ENCODE assay signal across 8 cellular contexts in genomic region chr2:96485751-96486643, GRCh38. TPM values are rescaled to one million over a fixed set of nuclear protein-coding genes. Genes with fewer than 3 reads are reported as not detected.
A peak's percentile ranks its signal among the peaks of the same experiment; 100 is the strongest.
DNase-seq lines count a peak whose midpoint lies in the region; ATAC-seq and TF ChIP-seq lines count a peak whose summit lies in the region.

No MANE protein-coding gene starts in this region.

- H3K9me3 ChIP-seq in RWPE2 (ENCODE audit: severe bottlenecking) (no peaks in the 10 kb centered on the region), uterus (no peaks in the 10 kb centered on the region)

- intact Hi-C loops in cardiac septum (cut with DNase I) (no loop called here), uterus (cut with DNase I; ENCODE audit: low total_unique reads) (no loop called here)

- DNase-seq in AG20443 (ENCODE audit: low spot score), result peak; percentile 87
- no peak for DNase-seq in RWPE2 (ENCODE audit: low spot score)
- peak; percentile 83 for DNase-seq in activated naive CD4-positive, alpha-beta T cell treated with anti-CD3 and anti-CD28 coated beads, Interleukin-2, amount 50 U/mL, for 16 hours
- DNase-seq in cardiac septum (ENCODE audit: low spot score), result peak; percentile 87
- DNase-seq in renal cortical epithelial cell (ENCODE audit: low read depth), result peak; percentile 96
- DNase-seq in uterus, result peak; percentile 59 to 75

- TF ChIP-seq POLR2A in GM19099 (IDR thresholded peaks at IDR 0.05; ENCODE audit: extremely low read depth, insufficient read length, low read depth) (peak; percentile 98), uterus (IDR thresholded peaks at IDR 0.05) (peak; percentile 61 to 69)

- TF ChIP-seq CTCF in RWPE2 (IDR thresholded peaks at IDR 0.05; ENCODE audit: poor library complexity, severe bottlenecking), result no peak
- TF ChIP-seq CTCF in uterus (IDR thresholded peaks at IDR 0.05), result no peak

- peak overlapping the region; percentile 28 for H3K27ac ChIP-seq in RWPE2 (ENCODE audit: poor library complexity, severe bottlenecking)
- H3K27ac ChIP-seq in uterus, result peak overlapping the region; percentile 72 to 80

- H3K36me3 ChIP-seq in RWPE2 (ENCODE audit: low read depth) (no peaks in the 10 kb centered on the region), uterus (no peaks in the 10 kb centered on the region)

- peak; percentile 88 for ATAC-seq in HG03354 (IDR thresholded peaks at IDR 0.05; ENCODE audit: poor library complexity, severe bottlenecking, unreplicated experiment)
- ATAC-seq in RWPE2 (ENCODE audit: low read depth), result peak; percentile 94

- H3K4me3 ChIP-seq in RWPE2 (ENCODE audit: severe bottlenecking), result peak overlapping the region; percentile 5
- H3K4me3 ChIP-seq in uterus, result peak overlapping the region; percentile 36 to 39

- no peaks in the 10 kb centered on the region for H3K27me3 ChIP-seq in RWPE2 (ENCODE audit: insufficient read depth, poor library complexity, severe bottlenecking)
- H3K27me3 ChIP-seq in uterus, result no peaks in the 10 kb centered on the region

- H3K4me1 ChIP-seq in RWPE2 (ENCODE audit: insufficient read depth, poor library complexity, severe bottlenecking), result peaks cover 7% of the 10 kb centered on the region
- no peaks in the 10 kb centered on the region for H3K4me1 ChIP-seq in uterus

RNA-seq across cellular contexts. Expression of gene NEURL3, which starts 19.2 kb away (rescaled TPM):
- total RNA-seq in cardiac septum (not detected), renal cortical epithelial cell (9.0 and 31.1 TPM in 2 replicates), uterus (not detected)

RNA-seq across cellular contexts. Expression of gene ARID5A, which starts 50.6 kb away (rescaled TPM):
- 79.4 TPM for total RNA-seq in cardiac septum
- total RNA-seq in renal cortical epithelial cell, result 3.3 and 6.6 TPM in 2 replicates
- 10 to 100 TPM; 15.1 to 73.5 (median 36.3) TPM for total RNA-seq in uterus
